ENCODE assay signal across 19 cellular contexts in genomic region chr5:124446125-124446524, GRCh38.
DNase-seq lines count a peak whose midpoint lies in the region; ATAC-seq, FAIRE-seq and TF ChIP-seq lines count a peak whose summit lies in the region.
"Had no signal": no experiment of that assay in that cellular context is flagged by ENCODE, and none has a peak within 500 bp of the region (broad histone marks: within the 10 kb centered on the region; RNA-seq: fewer than 3 reads in every experiment).

No MANE protein-coding gene starts in this region.

- no peak for TF ChIP-seq CTCF in A673 (conservative IDR thresholded peaks at IDR 0.05; ENCODE audit: low read depth, low read length)
- TF ChIP-seq CTCF in H1 (IDR thresholded peaks at IDR 0.05; ENCODE audit: control extremely low read depth in 1 of 3, insufficient read depth in 1 of 3, low read depth in 1 of 3, low read length in 3 of 3), result no peak
- no peak for TF ChIP-seq CTCF in neural progenitor cell (IDR thresholded peaks at IDR 0.05)

- no peak overlapping the region for H4K8ac ChIP-seq in H1 (ENCODE audit: extremely low read depth, insufficient read depth, low read length)

- H3F3A ChIP-seq in neural progenitor cell (ENCODE audit: low read depth), result peaks cover 26% of the 10 kb centered on the region

- H3K36me3 Mint-ChIP-seq in neural progenitor cell, result peaks cover 3% of the 10 kb centered on the region
- no peaks in the 10 kb centered on the region for H3K36me3 Mint-ChIP-seq in natural killer cell treated with Interleukin-12 subunit alpha and Interleukin-12 subunit beta and Interleukin-15 and Interleukin-18, amount 100 ng/mL, for 72 hours
- H3K36me3 Mint-ChIP-seq: CD14-positive monocyte had no signal

- no peak for TF ChIP-seq RAD21 in H1 (IDR thresholded peaks at IDR 0.05 in 1 of 2, conservative IDR thresholded peaks at IDR 0.05 in 1 of 2; ENCODE audit: low read depth in 2 of 2, low read length in 2 of 2)

- H4K20me1 ChIP-seq in H1 (replicated peaks in 1 of 2; ENCODE audit: control insufficient read depth in 1 of 2, insufficient read depth in 2 of 2, low read length in 2 of 2), result no peaks in the 10 kb centered on the region
- no peaks in the 10 kb centered on the region for H4K20me1 ChIP-seq in neural progenitor cell (ENCODE audit: low read depth)

- H3K4me3 Mint-ChIP-seq in neural progenitor cell, result no peak overlapping the region
- H3K4me3 Mint-ChIP-seq in natural killer cell treated with Interleukin-12 subunit alpha and Interleukin-12 subunit beta and Interleukin-15 and Interleukin-18, amount 100 ng/mL, for 72 hours, result no peak overlapping the region
- H3K4me3 Mint-ChIP-seq: CD14-positive monocyte had no signal

- H2BK12ac ChIP-seq in H1 (ENCODE audit: low read depth, low read length), result no peak overlapping the region

- H3K23ac ChIP-seq in H1 (ENCODE audit: insufficient read length), result no peak overlapping the region

- H3K4me1 Mint-ChIP-seq in neural progenitor cell, result peaks cover 52% of the 10 kb centered on the region
- H3K4me1 Mint-ChIP-seq in natural killer cell treated with Interleukin-12 subunit alpha and Interleukin-12 subunit beta and Interleukin-15 and Interleukin-18, amount 100 ng/mL, for 72 hours (ENCODE audit: low read depth in 2 of 2), result no peaks in the 10 kb centered on the region
- H3K4me1 Mint-ChIP-seq: CD14-positive monocyte had no signal

- H2BK5ac ChIP-seq in H1 (ENCODE audit: low read depth, low read length), result no peak overlapping the region

- intact Hi-C loops in A673 (cut with micrococcal nuclease; ENCODE audit: unreplicated experiment), result no loop called here

- H3K4me3 ChIP-seq in A673 (ENCODE audit: low read depth, low read length, poor library complexity, severe bottlenecking), result no peak overlapping the region
- no peak overlapping the region for H3K4me3 ChIP-seq in H1 (ENCODE audit: extremely low read depth in 1 of 4, insufficient read depth in 2 of 4, low read depth in 3 of 4, low read length in 4 of 4)
- H3K4me3 ChIP-seq in neural progenitor cell, result no peak overlapping the region
- H3K4me3 ChIP-seq: K562, SJSA1 had no signal

- H3K27me3 ChIP-seq in A673 (replicated peaks; ENCODE audit: insufficient read depth, low read depth, low read length, poor library complexity) (no peaks in the 10 kb centered on the region), H1 (replicated peaks in 1 of 4; ENCODE audit: control insufficient read depth in 3 of 4, extremely low read depth in 1 of 4, insufficient read depth in 3 of 4, low read length in 3 of 4) (peaks cover 0 to 2% (median 0%) of the 10 kb centered on the region in 4 experiments; a peak in 1 of 7 replicates), neural progenitor cell (no peaks in the 10 kb centered on the region)
- H3K27me3 ChIP-seq: SJSA1 had no signal

- H3K36me3 ChIP-seq in A673 (ENCODE audit: insufficient read depth, low read length, poor library complexity, severe bottlenecking) (no peaks in the 10 kb centered on the region), H1 (ENCODE audit: control insufficient read depth in 2 of 4, insufficient read depth in 4 of 4, low read length in 3 of 4) (no peaks in the 10 kb centered on the region), neural progenitor cell (no peaks in the 10 kb centered on the region)
- H3K36me3 ChIP-seq: SJSA1 had no signal

- ATAC-seq in GM19328 (IDR thresholded peaks at IDR 0.05; ENCODE audit: unreplicated experiment) (no peak), HG03025 (IDR thresholded peaks at IDR 0.05; ENCODE audit: low FRiP score, unreplicated experiment) (no peak)
- ATAC-seq in natural killer cell treated with Interleukin-12 subunit alpha and Interleukin-12 subunit beta and Interleukin-15 and Interleukin-18, amount 100 ng/mL, for 72 hours, result no peak
- ATAC-seq: HCT116, K562, PC-3 had no signal

- DNase-seq in A673 (ENCODE audit: low spot score) (peak; percentile 3), NCI-H1436 treated with DMSO at 0.1 percent for 48 hours (lab: John Stamatoyannopoulos, UW) (peak; percentile 41), H1 (ENCODE audit: low read depth in 1 of 2, low spot score in 2 of 2) (no peak), neural progenitor cell (ENCODE audit: low spot score) (no peak), NCI-H226 (no peak)
- DNase-seq in natural killer cell treated with Interleukin-12 subunit alpha and Interleukin-12 subunit beta and Interleukin-15 and Interleukin-18, amount 100 ng/mL, for 72 hours (ENCODE audit: low spot score), result no peak
- DNase-seq: Caco-2, NCI-H1048, NCI-H187, NCI-H510A treated with DMSO at 0.1 percent for 48 hours, PC-3 had no signal

- no peak overlapping the region for H4K5ac ChIP-seq in H1 (ENCODE audit: insufficient read length, low read depth, low read length)

- no peak overlapping the region for H2BK20ac ChIP-seq in H1 (ENCODE audit: low read length)

- H3K4me2 ChIP-seq in H1 (ENCODE audit: insufficient read depth in 1 of 2, low read depth in 2 of 2, low read length in 2 of 2) (no peak overlapping the region), neural progenitor cell (no peak overlapping the region)

- peak overlapping the region; percentile 3 for H3K27ac Mint-ChIP-seq in neural progenitor cell
- no peak overlapping the region for H3K27ac Mint-ChIP-seq in natural killer cell treated with Interleukin-12 subunit alpha and Interleukin-12 subunit beta and Interleukin-15 and Interleukin-18, amount 100 ng/mL, for 72 hours
- H3K27ac Mint-ChIP-seq: CD14-positive monocyte had no signal

- H2BK120ac ChIP-seq in H1 (replicated peaks; ENCODE audit: low read depth, low read length), result no peak overlapping the region

- peaks cover 3% of the 10 kb centered on the region for H3K27me3 Mint-ChIP-seq in neural progenitor cell (ENCODE audit: insufficient read depth, low read depth)
- H3K27me3 Mint-ChIP-seq in natural killer cell treated with Interleukin-12 subunit alpha and Interleukin-12 subunit beta and Interleukin-15 and Interleukin-18, amount 100 ng/mL, for 72 hours, result peaks cover 7 to 17% of the 10 kb centered on the region in 2 donors

- POLR2A ChIA-PET in A673 (lab: Charles Lee; ENCODE audit: low non-redundant PET) (no interaction called here), H1 (lab: Charles Lee; ENCODE audit: partially characterized antibody) (no interaction called here)

- no peaks in the 10 kb centered on the region for H3K79me2 ChIP-seq in H1 (ENCODE audit: control insufficient read depth in 1 of 2, insufficient read depth in 2 of 2, low read length in 2 of 2)
- H3K79me2 ChIP-seq in neural progenitor cell (ENCODE audit: low read depth), result no peaks in the 10 kb centered on the region

- H3K9me3 ChIP-seq in A673 (ENCODE audit: low read depth, low read length, poor library complexity, severe bottlenecking) (no peaks in the 10 kb centered on the region), H1 (ENCODE audit: insufficient read depth in 2 of 2, low read depth in 1 of 2, low read length in 1 of 2) (no peaks in the 10 kb centered on the region), neural progenitor cell (ENCODE audit: low read depth) (no peaks in the 10 kb centered on the region)
- H3K9me3 ChIP-seq: Caco-2, SJSA1 had no signal

- no peak overlapping the region for H2BK15ac ChIP-seq in H1 (ENCODE audit: low read length)

- H3K56ac ChIP-seq in H1 (replicated peaks; ENCODE audit: insufficient read length, low read depth, low read length), result no peak overlapping the region

- H2AFZ ChIP-seq in H1 (ENCODE audit: low read length), result no peak overlapping the region
- H2AFZ ChIP-seq in neural progenitor cell (replicated peaks), result no peak overlapping the region

- 0 out of 2 replicates have a peak overlapping the region, but pooled peaks have one; percentile 14 for H3K18ac ChIP-seq in H1 (ENCODE audit: extremely low read depth, low read length)

- TF ChIP-seq EP300 in H1 (IDR thresholded peaks at IDR 0.05; ENCODE audit: borderline replicate concordance in 1 of 2, low read depth in 2 of 2, low read length in 2 of 2), result no peak

- peaks cover 6% of the 10 kb centered on the region for H3K9me3 Mint-ChIP-seq in neural progenitor cell
- no peaks in the 10 kb centered on the region for H3K9me3 Mint-ChIP-seq in natural killer cell treated with Interleukin-12 subunit alpha and Interleukin-12 subunit beta and Interleukin-15 and Interleukin-18, amount 100 ng/mL, for 72 hours

- CTCF ChIA-PET in A673 (lab: Charles Lee), result no interaction called here
- CTCF ChIA-PET in H1 (lab: Charles Lee; ENCODE audit: partially characterized antibody), result interaction anchor here (0.7 kb wide), 1 partner anchor 1225 kb away, joined by 3 read pairs; no protein-coding TSS in a partner anchor

- no peak overlapping the region for H4K91ac ChIP-seq in H1 (replicated peaks; ENCODE audit: insufficient read length, low read length)

- H2AK5ac ChIP-seq in H1 (ENCODE audit: low read depth, low read length), result no peak overlapping the region

- FAIRE-seq in H1 (lab: Jason Lieb, UNC), result no peak
- FAIRE-seq: A204.1, GM18507, K562 had no signal

- no peaks in the 10 kb centered on the region for H3K23me2 ChIP-seq in H1 (ENCODE audit: low read depth, low read length)

- no peaks in the 10 kb centered on the region for H3K79me1 ChIP-seq in H1 (ENCODE audit: low read depth, low read length)

- TF ChIP-seq POLR2A in H1 (IDR thresholded peaks at IDR 0.05; ENCODE audit: control extremely low read depth in 1 of 2, low read depth in 2 of 2, low read length in 2 of 2), result no peak

- BruUV-seq in A673 (replicated peaks; lab: Mats Ljungman, UMichigan), result no TSS peak

- no peak overlapping the region for H3K9ac ChIP-seq in H1 (replicated peaks in 1 of 4; ENCODE audit: extremely low read depth in 1 of 4, low read depth in 3 of 4, low read length in 3 of 4)
- no peak overlapping the region for H3K9ac ChIP-seq in neural progenitor cell

- no peak overlapping the region for H3K14ac ChIP-seq in H1 (ENCODE audit: insufficient read length)

- H3K27ac ChIP-seq in A673 (ENCODE audit: low read depth, low read length, poor library complexity, severe bottlenecking) (no peak overlapping the region), H1 (ENCODE audit: low read depth, low read length) (no peak overlapping the region), neural progenitor cell (no peak overlapping the region)
- H3K27ac ChIP-seq: SJSA1 had no signal

- H3K4ac ChIP-seq in H1 (replicated peaks; ENCODE audit: insufficient read length, low read depth, low read length), result no peak overlapping the region

- 85% methylated on average over 6 of the region's 6 CpGs; no CpG with 5 or more reads in 1 of the 2 experiments for WGBS in H1 (ENCODE audit: extremely low coverage in 1 of 2, insufficient coverage in 1 of 2, insufficient read length in 1 of 2, insufficient replicate concordance in 2 of 2, low coverage in 1 of 2, low lambda C conversion rate in 2 of 2, missing lambda C conversion rate in 1 of 2), 2 experiments

- no peaks in the 10 kb centered on the region for H3K4me1 ChIP-seq in A673 (ENCODE audit: insufficient read depth, low read length, poor library complexity, severe bottlenecking)
- H3K4me1 ChIP-seq in H1 (replicated peaks in 1 of 4; ENCODE audit: control insufficient read depth in 3 of 4, insufficient read depth in 4 of 4, low read length in 3 of 4), result peaks cover 0 to 2% (median 0%) of the 10 kb centered on the region in 4 experiments; a peak in 1 of 7 replicates
- H3K4me1 ChIP-seq in neural progenitor cell, result peaks cover 36% of the 10 kb centered on the region
- H3K4me1 ChIP-seq: Caco-2, SJSA1 had no signal

TF ChIP-seq in H1, 55 proteins besides CTCF, POLR2A, EP300 and RAD21 (continues in another document):
- no peak for TF ChIP-seq EGR1 (IDR thresholded peaks at IDR 0.05; ENCODE audit: borderline replicate concordance, low read depth, low read length)
- no peak for TF ChIP-seq MAFK (IDR thresholded peaks at IDR 0.05; ENCODE audit: low read depth, low read length)
- TF ChIP-seq TAF1 (IDR thresholded peaks at IDR 0.05; ENCODE audit: low read depth, low read length), result no peak

Comparison
In these comparisons a context has a peak if more than half of its experiments do, and no peak if none do; other contexts are left out.
1. DNase-seq: peak in A673 (single experiment) and NCI-H1436 treated with DMSO at 0.1 percent for 48 hours (single experiment); none in H1 (0 of 2), neural progenitor cell (single experiment), NCI-H226 (single experiment) and natural killer cell treated with Interleukin-12 subunit alpha and Interleukin-12 subunit beta and Interleukin-15 and Interleukin-18, amount 100 ng/mL, for 72 hours (single experiment).